Comparison of ENCODE assay signal across 1 cellular context in genomic region chr12:56299853-56300643, GRCh38.
TF ChIP-seq lines count a peak whose summit lies in the region.

Gene CS (minus strand): TSS chr12:56300330. CDS start chr12:56300201, 129 bp downstream.

TF ChIP-seq in GM12878, 131 proteins besides CTCF, POLR2A, EP300 and RAD21 (continued from another document and continues in another):
- 0 out of 2 replicates have a peak, but pooled peaks have one; percentile 18 for TF ChIP-seq SPI1 (IDR thresholded peaks at IDR 0.05; ENCODE audit: borderline replicate concordance, insufficient read depth, low read depth, low read length)
- no peak for TF ChIP-seq RCOR1 (conservative IDR thresholded peaks at IDR 0.05; ENCODE audit: low read depth, low read length)
- TF ChIP-seq ATF7 (IDR thresholded peaks at IDR 0.05; ENCODE audit: low read depth): no peak
- TF ChIP-seq JUND (IDR thresholded peaks at IDR 0.05; ENCODE audit: low read depth, low read length): no peak
- peak; percentile 77 for TF ChIP-seq RUNX3 (IDR thresholded peaks at IDR 0.05; ENCODE audit: low read length)
- TF ChIP-seq TAF1 (IDR thresholded peaks at IDR 0.05; ENCODE audit: borderline replicate concordance, low read depth, low read length): peak; percentile 77
- TF ChIP-seq ZNF687 (IDR thresholded peaks at IDR 0.05): no peak; the same call in 1 of the 2 replicates
- no peak for TF ChIP-seq FOXK2 (IDR thresholded peaks at IDR 0.05)
- TF ChIP-seq MXI1 (IDR thresholded peaks at IDR 0.05; ENCODE audit: low read depth, low read length): peak; percentile 56; the same call in 1 of the 2 replicates
- TF ChIP-seq MYC (IDR thresholded peaks at IDR 0.05; ENCODE audit: insufficient read depth, insufficient read length, insufficient replicate concordance, low read length, severe bottlenecking): no peak
- no peak; the same call in 1 of the 2 replicates for TF ChIP-seq TARDBP (IDR thresholded peaks at IDR 0.05; ENCODE audit: borderline replicate concordance)
- no peak for TF ChIP-seq ATF3 (IDR thresholded peaks at IDR 0.05; ENCODE audit: borderline replicate concordance, extremely low read depth, low read depth, low read length)
- TF ChIP-seq CHD2 (IDR thresholded peaks at IDR 0.05; ENCODE audit: borderline replicate concordance, low read depth, low read length): peak; percentile 69; the same call in 1 of the 2 replicates
- no peak for TF ChIP-seq CBX5 (IDR thresholded peaks at IDR 0.05; ENCODE audit: low read depth)
- TF ChIP-seq ESRRA (IDR thresholded peaks at IDR 0.05; ENCODE audit: low read length): no peak; the same call in 1 of the 2 replicates
- peak; percentile 81 for TF ChIP-seq SP1 (IDR thresholded peaks at IDR 0.05; ENCODE audit: low read depth, low read length)
- TF ChIP-seq ZBTB11 (CRISPR knock-in tag; IDR thresholded peaks at IDR 0.05): no peak
- TF ChIP-seq EGR1 (IDR thresholded peaks at IDR 0.05; ENCODE audit: borderline replicate concordance in 1 of 2, low read depth in 2 of 2, low read length in 2 of 2): peak in 1 of 2 experiments; percentile 61; a peak in 2 of 3 replicates
- no peak for TF ChIP-seq CUX1 (IDR thresholded peaks at IDR 0.05; ENCODE audit: insufficient replicate concordance, low read depth, low read length)
- peak; percentile 66 for TF ChIP-seq MAX (IDR thresholded peaks at IDR 0.05; ENCODE audit: low read depth, low read length)
- TF ChIP-seq MTA2 (IDR thresholded peaks at IDR 0.05; ENCODE audit: low read depth): 0 out of 2 replicates have a peak, but pooled peaks have one; percentile 34
- 0 out of 2 replicates have a peak, but pooled peaks have one; percentile 29 for TF ChIP-seq NFIC (IDR thresholded peaks at IDR 0.05; ENCODE audit: low read depth, low read length)
- TF ChIP-seq KDM1A (IDR thresholded peaks at IDR 0.05; ENCODE audit: borderline replicate concordance): no peak
- TF ChIP-seq KAT2A (conservative IDR thresholded peaks at IDR 0.05; ENCODE audit: control insufficient read depth, low read depth, low read length): no peak
- no peak for TF ChIP-seq CREM (IDR thresholded peaks at IDR 0.05; ENCODE audit: low read depth)
- TF ChIP-seq USF2 (IDR thresholded peaks at IDR 0.05; ENCODE audit: borderline replicate concordance, low read depth, low read length): no peak
- no peak for TF ChIP-seq SMC3 (IDR thresholded peaks at IDR 0.05; ENCODE audit: borderline replicate concordance, low read length)
- no peak for TF ChIP-seq REST (IDR thresholded peaks at IDR 0.05; ENCODE audit: low read depth, low read length)
- TF ChIP-seq SMAD1 (IDR thresholded peaks at IDR 0.05; ENCODE audit: low read depth, partially characterized antibody): peak; percentile 92
- no peak; the same call in none of the 2 replicates for TF ChIP-seq CBFB (IDR thresholded peaks at IDR 0.05; ENCODE audit: low read depth)
- TF ChIP-seq GATAD2B (conservative IDR thresholded peaks at IDR 0.05; ENCODE audit: low read depth): 0 out of 2 replicates have a peak, but pooled peaks have one; percentile 77
- no peak for TF ChIP-seq BCL11A (IDR thresholded peaks at IDR 0.05; ENCODE audit: low read depth, low read length)
- TF ChIP-seq PRDM15 (CRISPR knock-in tag; IDR thresholded peaks at IDR 0.05): no peak
- TF ChIP-seq HDAC6 (IDR thresholded peaks at IDR 0.05; ENCODE audit: unreplicated experiment): no peak
- no peak for TF ChIP-seq ASH2L (IDR thresholded peaks at IDR 0.05; ENCODE audit: borderline replicate concordance, low read depth)
- TF ChIP-seq KLF5 (IDR thresholded peaks at IDR 0.05; ENCODE audit: partially characterized antibody): no peak
